In the genomic region with DNA sequence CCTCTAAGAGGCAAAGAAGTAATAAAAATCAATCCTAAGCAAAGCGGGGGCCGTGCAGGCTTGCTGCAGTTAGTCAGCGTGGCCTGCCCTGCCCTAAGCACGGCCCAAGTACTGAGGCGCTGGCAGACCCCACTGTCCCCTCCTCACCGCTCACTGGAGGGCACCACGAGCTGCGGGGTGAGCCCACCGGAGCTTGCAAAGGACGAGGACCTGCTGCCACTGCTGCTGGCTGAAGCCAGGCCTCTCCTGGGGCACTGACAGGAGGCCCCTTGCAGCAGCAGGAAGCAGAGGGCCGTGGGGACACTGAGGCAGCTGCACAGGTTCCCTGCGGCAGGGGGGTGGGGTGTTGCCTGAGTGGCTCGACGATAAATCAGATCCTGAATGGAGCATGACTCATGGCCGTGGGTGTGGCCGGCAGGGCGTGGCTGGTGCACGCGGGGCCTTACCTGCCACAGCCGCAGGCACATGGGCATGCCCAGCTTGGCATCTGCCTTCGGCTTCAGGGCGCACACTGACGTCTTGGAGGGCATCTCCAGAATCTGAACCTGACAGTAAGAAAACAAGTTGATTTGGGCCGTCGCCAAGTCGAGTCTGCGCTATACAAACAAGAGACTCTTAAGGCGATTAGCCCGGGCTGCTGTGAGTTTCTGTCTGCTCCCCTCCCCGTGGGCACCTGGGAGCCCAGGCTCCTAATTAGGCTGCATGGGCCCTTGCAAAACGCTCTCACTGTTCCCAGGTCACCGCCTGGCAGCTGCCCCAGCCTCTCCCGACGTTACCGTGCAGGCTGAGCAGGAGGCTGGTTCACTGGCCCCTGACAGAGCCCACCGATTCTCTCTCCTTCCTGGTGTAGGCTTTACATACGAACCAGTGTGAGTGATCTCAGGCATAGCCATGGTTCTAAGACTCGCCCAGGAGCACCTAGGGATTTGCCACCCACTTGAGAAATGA, we compare ENCODE assay signal across 9 cellular contexts. TPM values are rescaled to one million over a fixed set of nuclear protein-coding genes. Genes with fewer than 3 reads are reported as not detected.
DNase-seq lines count a peak whose midpoint lies in the region; ATAC-seq and TF ChIP-seq lines count a peak whose summit lies in the region.
"Had no signal": no experiment of that assay in that cellular context is flagged by ENCODE, and none has a peak within 500 bp of the region (broad histone marks: within the 10 kb centered on the region; RNA-seq: fewer than 3 reads in every experiment).

No MANE protein-coding gene starts in this region.

- WGBS in spleen, 5 donors, result 71 to 89% (median 77%) methylated on average over 16 to 38 of the region's 38 CpGs

- no peak overlapping the region for H3K4me3 Mint-ChIP-seq in activated T-helper 2 cell treated with anti-CD3 and anti-CD28 coated beads, Interferon-gamma antibody, Interleukin-2, Interleukin-4, amounts not matched to agents 10 μg/mL and 5 μg/mL and 100 μg/mL, durations not matched to agents 14 hours and 24 hours and 36 hours (ENCODE audit: low read depth)
- H3K4me3 Mint-ChIP-seq: activated B cell treated with CpG ODN at 0.5 μM for 24 hours had no signal

- H3K4me1 ChIP-seq in spleen, result peaks cover 0 to 24% (median 7%) of the 10 kb centered on the region in 6 donors

- H3K27ac Mint-ChIP-seq in activated T-helper 2 cell treated with anti-CD3 and anti-CD28 coated beads, Interferon-gamma antibody, Interleukin-2, Interleukin-4, amounts not matched to agents 10 μg/mL and 5 μg/mL and 100 μg/mL, durations not matched to agents 14 hours and 24 hours and 36 hours, result no peak overlapping the region
- H3K27ac Mint-ChIP-seq: activated B cell treated with CpG ODN at 0.5 μM for 24 hours had no signal

- H3K27me3 ChIP-seq in spleen (replicated peaks in 1 of 7), result no peaks in the 10 kb centered on the region

- no peaks in the 10 kb centered on the region for H3K9me3 ChIP-seq in spleen

- peak; percentile 0 for DNase-seq in NCI-H2107 treated with DMSO at 0.1 percent for 48 hours (lab: John Stamatoyannopoulos, UW; ENCODE audit: unreplicated experiment)
- DNase-seq in NCI-H2107 (lab: John Stamatoyannopoulos, UW), result no peak
- peak; percentile 0 for DNase-seq in NCI-H345 treated with DMSO at 0.1 percent for 48 hours (lab: John Stamatoyannopoulos, UW; ENCODE audit: unreplicated experiment)
- peak; percentile 66 for DNase-seq in epithelial cell of prostate (ENCODE audit: low read depth, low spot score)
- peak; percentile 70 for DNase-seq in spleen
- DNase-seq in activated T-helper 2 cell treated with anti-CD3 and anti-CD28 coated beads, Interferon-gamma antibody, Interleukin-2, Interleukin-4, amounts not matched to agents 10 μg/mL and 5 μg/mL and 100 μg/mL, durations not matched to agents 14 hours and 24 hours and 36 hours (ENCODE audit: low spot score), result no peak
- DNase-seq in SK-N-DZ (ENCODE audit: low spot score), result no peak
- DNase-seq: activated B cell treated with CpG ODN at 0.5 μM for 24 hours had no signal

- no peaks in the 10 kb centered on the region for H3K9me3 Mint-ChIP-seq in activated T-helper 2 cell treated with anti-CD3 and anti-CD28 coated beads, Interferon-gamma antibody, Interleukin-2, Interleukin-4, amounts not matched to agents 10 μg/mL and 5 μg/mL and 100 μg/mL, durations not matched to agents 14 hours and 24 hours and 36 hours
- H3K9me3 Mint-ChIP-seq: activated B cell treated with CpG ODN at 0.5 μM for 24 hours had no signal

- H3K4me3 ChIP-seq in spleen, result no peak overlapping the region

- H3K36me3 ChIP-seq in spleen, result peaks cover 0 to 62% (median 3%) of the 10 kb centered on the region in 6 donors

- H3K4me1 Mint-ChIP-seq in activated T-helper 2 cell treated with anti-CD3 and anti-CD28 coated beads, Interferon-gamma antibody, Interleukin-2, Interleukin-4, amounts not matched to agents 10 μg/mL and 5 μg/mL and 100 μg/mL, durations not matched to agents 14 hours and 24 hours and 36 hours (ENCODE audit: low read depth), result peaks cover 4% of the 10 kb centered on the region
- H3K4me1 Mint-ChIP-seq: activated B cell treated with CpG ODN at 0.5 μM for 24 hours had no signal

- TF ChIP-seq POLR2A in spleen (IDR thresholded peaks at IDR 0.05), result no peak

- intact Hi-C loops in spleen (cut with DNase I; ENCODE audit: low total_unique reads), result no loop called here
- intact Hi-C loops in activated T-helper 2 cell treated with anti-CD3 and anti-CD28 coated beads, Interferon-gamma antibody, Interleukin-2, Interleukin-4, amounts not matched to agents 10 μg/mL and 5 μg/mL and 100 μg/mL, durations not matched to agents 14 hours and 24 hours and 36 hours (cut with micrococcal nuclease), result no loop called here

- TF ChIP-seq CTCF in spleen (IDR thresholded peaks at IDR 0.05 in 8 of 11, conservative IDR thresholded peaks at IDR 0.05 in 3 of 11), result no peak

- no peak for ATAC-seq in HG02870 (IDR thresholded peaks at IDR 0.05; ENCODE audit: unreplicated experiment)

- no peaks in the 10 kb centered on the region for H3K36me3 Mint-ChIP-seq in activated T-helper 2 cell treated with anti-CD3 and anti-CD28 coated beads, Interferon-gamma antibody, Interleukin-2, Interleukin-4, amounts not matched to agents 10 μg/mL and 5 μg/mL and 100 μg/mL, durations not matched to agents 14 hours and 24 hours and 36 hours (ENCODE audit: low read depth)

- no peaks in the 10 kb centered on the region for H3K27me3 Mint-ChIP-seq in activated T-helper 2 cell treated with anti-CD3 and anti-CD28 coated beads, Interferon-gamma antibody, Interleukin-2, Interleukin-4, amounts not matched to agents 10 μg/mL and 5 μg/mL and 100 μg/mL, durations not matched to agents 14 hours and 24 hours and 36 hours (ENCODE audit: low read depth)
- H3K27me3 Mint-ChIP-seq: activated B cell treated with CpG ODN at 0.5 μM for 24 hours had no signal

- H3K27ac ChIP-seq in epithelial cell of prostate (peak overlapping the region; percentile 40), spleen (peak overlapping the region in 2 of 8 donors; percentile 24 to 43)

RNA-seq across cellular contexts. Expression of gene TBX1, which starts 45.9 kb away (rescaled TPM):
- total RNA-seq in spleen, result 10 to 100 TPM in 1 of 7 donors, 1 to 10 TPM in 3, under 1 TPM in 3; 0.23 to 10.5 (median 3.1) TPM
- polyA plus RNA-seq in spleen, result under 1 TPM; 0.17 to 0.71 (median 0.61) TPM
- 0.09 and 0.32 TPM in 2 replicates for total RNA-seq in activated T-helper 2 cell treated with anti-CD3 and anti-CD28 coated beads, Interferon-gamma antibody, Interleukin-2, Interleukin-4, amounts not matched to agents 10 μg/mL and 5 μg/mL and 100 μg/mL, durations not matched to agents 14 hours and 24 hours and 36 hours
- polyA plus RNA-seq in SK-N-DZ (2014; cell fraction: cytosol; rRNA removed), result not detected in 2 replicates
- not detected in 2 replicates for polyA plus RNA-seq in SK-N-DZ (2014; cell fraction: nucleus; rRNA removed)
- total RNA-seq: activated B cell treated with CpG ODN at 0.5 μM for 24 hours had no signal

RNA-seq across cellular contexts. Expression of gene GNB1L, which starts 48.2 kb away (rescaled TPM):
- 1 to 10 TPM; 5.7 to 8.1 (median 7.9) TPM for total RNA-seq in spleen
- polyA plus RNA-seq in spleen, result 10 to 100 TPM in 2 of 3 donors, 1 to 10 TPM in 1; 7.7 to 10.4 (median 10.1) TPM
- 14.7 and 17.7 TPM in 2 replicates for total RNA-seq in activated T-helper 2 cell treated with anti-CD3 and anti-CD28 coated beads, Interferon-gamma antibody, Interleukin-2, Interleukin-4, amounts not matched to agents 10 μg/mL and 5 μg/mL and 100 μg/mL, durations not matched to agents 14 hours and 24 hours and 36 hours
- polyA plus RNA-seq in SK-N-DZ (2014; cell fraction: cytosol; rRNA removed), result 10.7 and 14.6 TPM in 2 replicates
- polyA plus RNA-seq in SK-N-DZ (2014; cell fraction: nucleus; rRNA removed), result 7.8 and 8.6 TPM in 2 replicates

RNA-seq across cellular contexts. Expression of gene RTL10, which starts 48.2 kb away (rescaled TPM):
- 10 to 100 TPM; 17.0 to 22.9 (median 18.8) TPM for total RNA-seq in spleen
- polyA plus RNA-seq in spleen, result 10 to 100 TPM in 2 of 3 donors, 1 to 10 TPM in 1; 8.3 to 13.4 (median 10.8) TPM
- 16.6 and 19.0 TPM in 2 replicates for total RNA-seq in activated T-helper 2 cell treated with anti-CD3 and anti-CD28 coated beads, Interferon-gamma antibody, Interleukin-2, Interleukin-4, amounts not matched to agents 10 μg/mL and 5 μg/mL and 100 μg/mL, durations not matched to agents 14 hours and 24 hours and 36 hours
- polyA plus RNA-seq in SK-N-DZ (2014; cell fraction: cytosol; rRNA removed), result 11.0 and 14.0 TPM in 2 replicates
- 10.2 and 16.6 TPM in 2 replicates for polyA plus RNA-seq in SK-N-DZ (2014; cell fraction: nucleus; rRNA removed)

Comparison
In these comparisons a context has a peak if more than half of its experiments do, and no peak if none do; other contexts are left out.
1. DNase-seq: peak in NCI-H2107 treated with DMSO at 0.1 percent for 48 hours (single experiment), NCI-H345 treated with DMSO at 0.1 percent for 48 hours (single experiment), epithelial cell of prostate (single experiment) and spleen (single experiment); none in NCI-H2107 (single experiment), activated T-helper 2 cell treated with anti-CD3 and anti-CD28 coated beads, Interferon-gamma antibody, Interleukin-2, Interleukin-4, amounts not matched to agents 10 μg/mL and 5 μg/mL and 100 μg/mL, durations not matched to agents 14 hours and 24 hours and 36 hours (single experiment) and SK-N-DZ (single experiment).